Comparison of ENCODE assay signal across 25 cellular contexts in genomic region chr1:214739621-214740238, GRCh38.
"Had no signal": no experiment of that assay in that cellular context is flagged by ENCODE, and none has a peak within 500 bp of the region (broad histone marks: within the 10 kb centered on the region; RNA-seq: fewer than 3 reads in every experiment).

No MANE protein-coding gene starts in this region.

- DNase-seq: cerebellar nuclear complex; dorsolateral prefrontal cortex; effector CD4-positive, alpha-beta T cell; foreskin keratinocyte; kidney; mesendoderm; midbrain; naive thymus-derived CD4-positive, alpha-beta T cell; nucleus accumbens; ovary; right lobe of liver; stimulated activated CD4-positive, alpha-beta T cell treated with anti-CD3 and anti-CD28 coated beads, Interleukin-12 subunit alpha, Interleukin-12 subunit beta, amount 100 ng/mL, for 4 hours; stimulated activated CD4-positive, alpha-beta T cell treated with anti-CD3 and anti-CD28 coated beads, Interleukin-1b, Interleukin-23, amount 100 ng/mL, for 48 hours; stimulated activated CD4-positive, alpha-beta T cell treated with anti-CD3 and anti-CD28 coated beads, Interleukin-4, amount 100 ng/mL, for 1 hour; stimulated activated CD8-positive, alpha-beta memory T cell treated with anti-CD3 and anti-CD28 coated beads, Interleukin-4, amount 100 ng/mL, for 48 hours; stimulated activated naive CD4-positive, alpha-beta T cell; stimulated activated naive CD8-positive, alpha-beta T cell treated with anti-CD3 and anti-CD28 coated beads, Interleukin-15, amount 100 ng/mL, for 72 hours; transverse colon had no signal

- H3K9me3 ChIP-seq: ovary, right lobe of liver, suprapubic skin, transverse colon, vagina had no signal

- FAIRE-seq: colon, kidney had no signal

- H3K27ac ChIP-seq: dorsolateral prefrontal cortex, epithelial cell of prostate, foreskin keratinocyte, ovary, right lobe of liver, suprapubic skin, transverse colon, vagina had no signal

- H3K4me1 ChIP-seq: foreskin keratinocyte, right lobe of liver, suprapubic skin, transverse colon, vagina had no signal

- ATAC-seq: esophagus mucosa; foreskin keratinocyte; left lobe of liver; naive thymus-derived CD4-positive, alpha-beta T cell; right lobe of liver; stimulated activated naive CD8-positive, alpha-beta T cell treated with anti-CD3 and anti-CD28 coated beads, Interleukin-15, amount 100 ng/mL, for 72 hours had no signal

- H3K4me2 ChIP-seq: smooth muscle cell had no signal

- H3K36me3 ChIP-seq: ovary, right lobe of liver, suprapubic skin, transverse colon, vagina had no signal

- H3K4me3 ChIP-seq: dorsolateral prefrontal cortex, ovary, right lobe of liver, smooth muscle cell, suprapubic skin, transverse colon, vagina had no signal

- H3K27me3 ChIP-seq: ovary, right lobe of liver, suprapubic skin, transverse colon, vagina had no signal
